8 cellular contexts compared by ENCODE assay signal in the genomic region with DNA sequence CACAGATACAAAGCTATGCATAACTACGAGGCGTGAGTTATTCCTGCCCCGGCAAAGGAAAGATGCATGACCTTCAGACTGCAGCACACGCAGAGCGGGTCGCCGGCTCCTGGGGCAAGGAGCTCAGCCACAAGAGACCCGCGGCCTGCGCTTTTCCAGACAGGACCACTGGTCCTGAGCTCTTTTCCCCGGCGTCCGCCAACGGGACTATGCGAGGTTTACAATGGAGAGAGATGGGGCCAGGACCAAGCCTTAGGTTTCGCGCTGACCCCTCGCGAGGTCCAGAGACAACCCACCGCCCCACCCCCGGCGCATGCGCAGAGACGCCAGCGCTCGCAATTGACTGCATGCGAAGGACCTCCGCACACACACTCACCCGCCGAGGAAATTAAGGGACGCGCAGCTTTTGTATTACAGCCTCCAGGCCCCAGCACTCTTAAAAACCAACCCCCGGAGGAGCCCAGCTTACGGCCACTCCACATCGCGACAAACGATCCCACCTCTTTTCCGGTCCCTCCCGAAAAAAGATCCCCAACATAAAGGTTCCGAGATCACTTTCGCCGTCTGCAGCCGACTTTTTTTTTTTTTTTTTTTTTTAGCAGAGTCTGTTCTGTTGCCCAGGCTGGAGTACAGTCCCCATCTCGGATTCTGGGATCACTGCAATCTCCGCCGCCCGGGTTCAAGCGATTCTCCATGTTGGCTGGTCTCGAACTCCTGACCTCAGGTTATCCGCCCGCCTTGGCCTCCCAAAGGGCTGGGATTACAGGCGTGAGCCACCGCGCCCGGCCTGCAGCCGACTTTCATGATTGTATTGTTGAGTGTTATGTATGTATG.
DNase-seq lines count a peak whose midpoint lies in the region; ATAC-seq and TF ChIP-seq lines count a peak whose summit lies in the region.

A gene with protein sequence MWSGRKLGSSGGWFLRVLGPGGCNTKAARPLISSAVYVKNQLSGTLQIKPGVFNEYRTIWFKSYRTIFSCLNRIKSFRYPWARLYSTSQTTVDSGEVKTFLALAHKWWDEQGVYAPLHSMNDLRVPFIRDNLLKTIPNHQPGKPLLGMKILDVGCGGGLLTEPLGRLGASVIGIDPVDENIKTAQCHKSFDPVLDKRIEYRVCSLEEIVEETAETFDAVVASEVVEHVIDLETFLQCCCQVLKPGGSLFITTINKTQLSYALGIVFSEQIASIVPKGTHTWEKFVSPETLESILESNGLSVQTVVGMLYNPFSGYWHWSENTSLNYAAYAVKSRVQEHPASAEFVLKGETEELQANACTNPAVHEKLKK (minus strand): TSS at position 498 of the 834 bp plus-strand sequence. CDS start 16 bp downstream, at position 482.

- TF ChIP-seq POLR2A in GM18526 (IDR thresholded peaks at IDR 0.05; ENCODE audit: extremely low read depth, insufficient read length): peak; percentile 53

- H3K4me1 ChIP-seq in ACC112 (ENCODE audit: control insufficient read depth, insufficient read depth, low read length, unreplicated experiment): no peaks in the 10 kb centered on the region

- peak within 1 kb of the TSS; percentile 85 for H3K4me3 ChIP-seq in ACC112 (ENCODE audit: low read depth, low read length)

- peaks cover 4% of the 10 kb centered on the region; the same call in 1 of the 2 replicates for H3K36me3 ChIP-seq in ACC112 (ENCODE audit: insufficient read depth, low read length)

- H2AFZ ChIP-seq in ACC112 (ENCODE audit: low read length, unreplicated experiment): peak within 1 kb of the TSS; percentile 86

- peak; percentile 80 for ATAC-seq in HG03064 (IDR thresholded peaks at IDR 0.05; ENCODE audit: low read depth, unreplicated experiment)

- no peaks in the 10 kb centered on the region for H3K79me2 ChIP-seq in ACC112 (ENCODE audit: control insufficient read depth, insufficient read depth, low read length, unreplicated experiment)

- H3K27ac ChIP-seq in ACC112 (ENCODE audit: low read depth, low read length) (peak within 1 kb of the TSS; percentile 71), caudate nucleus (ENCODE audit: low read depth, low read length) (peak within 1 kb of the TSS; percentile 75)

- DNase-seq in NCI-H2196 (lab: John Stamatoyannopoulos, UW; ENCODE audit: unreplicated experiment) (peak; percentile 54), caudate nucleus (lab: John Stamatoyannopoulos, UW) (peak in 57 of 61 donors; percentile 10 to 80 (median 58)), iris pigment epithelial cell (ENCODE audit: low read depth) (peak; percentile 76)
- peak; percentile 28 to 45 (median 42) for DNase-seq in activated CD4-positive, CD25-positive, alpha-beta regulatory T cell (lab: John Stamatoyannopoulos, UW)
- DNase-seq in stimulated activated CD4-positive, alpha-beta T cell treated with anti-CD3 and anti-CD28 coated beads, Interleukin-12 subunit alpha, Interleukin-12 subunit beta, amount 100 ng/mL, for 24 hours (ENCODE audit: low read depth in 2 of 2): peak; percentile 41 to 55

- no peaks in the 10 kb centered on the region for H3K27me3 ChIP-seq in ACC112 (ENCODE audit: insufficient read depth, low read length)

Comparison
In these comparisons a context has a peak if more than half of its experiments do, and no peak if none do; other contexts are left out.
1. Peak in every context shown above with its lines: DNase-seq, ATAC-seq, H3K4me3 ChIP-seq and H3K27ac ChIP-seq.